Comparison of ENCODE assay signal across 9 cellular contexts in genomic region chr1:100249155-100249536, GRCh38. TPM values are rescaled to one million over a fixed set of nuclear protein-coding genes. Genes with fewer than 3 reads are reported as not detected.
A peak's percentile ranks its signal among the peaks of the same experiment; 100 is the strongest.
DNase-seq lines count a peak whose midpoint lies in the region; ATAC-seq, FAIRE-seq and TF ChIP-seq lines count a peak whose summit lies in the region.
"Had no signal": no experiment of that assay in that cellular context is flagged by ENCODE, and none has a peak within 500 bp of the region (broad histone marks: within the 10 kb centered on the region; RNA-seq: fewer than 3 reads in every experiment).

No MANE protein-coding gene starts in this region.

- BruUV-seq in Panc1 (replicated peaks; lab: Mats Ljungman, UMichigan), result TSS peak; percentile 89

- H3K27ac Mint-ChIP-seq in activated T-cell treated with anti-CD3 and anti-CD28 coated beads, Interleukin-2, amount 50 U/mL, for 72 hours, result no peak overlapping the region
- H3K27ac Mint-ChIP-seq: IgD-negative memory B cell had no signal

- H3K4me1 Mint-ChIP-seq in activated T-cell treated with anti-CD3 and anti-CD28 coated beads, Interleukin-2, amount 50 U/mL, for 72 hours (ENCODE audit: low read depth), result peaks cover 5% of the 10 kb centered on the region

- H3K9me3 Mint-ChIP-seq in activated T-cell treated with anti-CD3 and anti-CD28 coated beads, Interleukin-2, amount 50 U/mL, for 72 hours, result no peaks in the 10 kb centered on the region
- H3K9me3 Mint-ChIP-seq: IgD-negative memory B cell had no signal

- H3K27ac ChIP-seq in Panc1 (ENCODE audit: low read length) (peak overlapping the region; percentile 91), skeletal muscle tissue (ENCODE audit: low read depth, low read length) (peak overlapping the region; percentile 88)

- intact Hi-C loops in Panc1 (cut with micrococcal nuclease; ENCODE audit: unreplicated experiment), result no loop called here

- peak overlapping the region; percentile 91 to 97 for H3K4me3 ChIP-seq in Panc1 (ENCODE audit: low read depth in 2 of 2, low read length in 2 of 2)
- peak overlapping the region; percentile 98 to 100 (median 100) for H3K4me3 ChIP-seq in skeletal muscle tissue (ENCODE audit: low read length in 3 of 3)

- no peak overlapping the region for H3K4me3 Mint-ChIP-seq in activated T-cell treated with anti-CD3 and anti-CD28 coated beads, Interleukin-2, amount 50 U/mL, for 72 hours
- H3K4me3 Mint-ChIP-seq: IgD-negative memory B cell had no signal

- in situ Hi-C loops in Panc1 (cut with HindIII; ENCODE audit: low pct_unique_long_range_greater_than_20kb, low sequenced_read_pairs), result no loop called here

- H3K9me3 ChIP-seq in Panc1 (ENCODE audit: control insufficient read depth, insufficient read depth, low read depth, low read length) (no peaks in the 10 kb centered on the region), skeletal muscle tissue (ENCODE audit: control insufficient read depth in 3 of 3, low read length in 3 of 3) (no peaks in the 10 kb centered on the region)

- H3K27me3 Mint-ChIP-seq in activated T-cell treated with anti-CD3 and anti-CD28 coated beads, Interleukin-2, amount 50 U/mL, for 72 hours (ENCODE audit: low read depth), result no peaks in the 10 kb centered on the region
- H3K27me3 Mint-ChIP-seq: IgD-negative memory B cell had no signal

- no peaks in the 10 kb centered on the region for H3K36me3 Mint-ChIP-seq in activated T-cell treated with anti-CD3 and anti-CD28 coated beads, Interleukin-2, amount 50 U/mL, for 72 hours (ENCODE audit: insufficient read depth in 2 of 2)

- TF ChIP-seq POLR2A in GM12891 (IDR thresholded peaks at IDR 0.05; ENCODE audit: low read depth, low read length), result no peak

- H3K4me1 ChIP-seq in Panc1 (ENCODE audit: control insufficient read depth, insufficient read depth, low read length) (peaks cover 4% of the 10 kb centered on the region; the same call in 1 of the 2 replicates), skeletal muscle tissue (ENCODE audit: control insufficient read depth in 3 of 3, insufficient read depth in 3 of 3, low read length in 3 of 3) (peaks cover 11 to 22% (median 16%) of the 10 kb centered on the region in 3 donors)

- DNase-seq in GM12891 (ENCODE audit: insufficient read length, low spot score) (no peak), Panc1 (ENCODE audit: low read depth, low spot score) (no peak), glomerular visceral epithelial cell (ENCODE audit: extremely low spot score) (peak; percentile 7), 8988T (no peak), HT-29 (ENCODE audit: low spot score) (no peak), DMS114 treated with DMSO at 0.1 percent for 48 hours (lab: John Stamatoyannopoulos, UW; ENCODE audit: unreplicated experiment) (no peak)
- no peak for DNase-seq in activated T-cell treated with anti-CD3 and anti-CD28 coated beads, Interleukin-2, amount 50 U/mL, for 72 hours

- no peaks in the 10 kb centered on the region; the same call in 1 of the 2 replicates for H3K36me3 ChIP-seq in Panc1 (ENCODE audit: control insufficient read depth, insufficient read depth, low read length)
- H3K36me3 ChIP-seq in skeletal muscle tissue (ENCODE audit: control insufficient read depth in 3 of 3, insufficient read depth in 3 of 3, low read length in 3 of 3), result peaks cover 0 to 4% (median 1%) of the 10 kb centered on the region in 3 donors

- ATAC-seq in Panc1, result no peak
- ATAC-seq in activated T-cell treated with anti-CD3 and anti-CD28 coated beads, Interleukin-2, amount 50 U/mL, for 72 hours (replicated peaks in 1 of 2), result no peak

- no peak for FAIRE-seq in GM12891 (lab: Jason Lieb, UNC)

- POLR2A ChIA-PET in Panc1 (lab: Charles Lee), result no interaction called here

- no peak for TF ChIP-seq CTCF in Panc1 (IDR thresholded peaks at IDR 0.05)

- CTCF ChIA-PET in Panc1 (lab: Charles Lee), result no interaction called here

- peak overlapping the region; percentile 91 to 99 (median 97) for H3K9ac ChIP-seq in skeletal muscle tissue (ENCODE audit: low read depth in 1 of 3, low read length in 3 of 3)

- H3K27me3 ChIP-seq in Panc1 (ENCODE audit: control insufficient read depth, insufficient read depth, low read length) (no peaks in the 10 kb centered on the region), skeletal muscle tissue (ENCODE audit: control insufficient read depth in 3 of 3, insufficient read depth in 3 of 3, low read length in 3 of 3) (no peaks in the 10 kb centered on the region)

TF ChIP-seq in GM12891, 5 proteins besides CTCF, POLR2A, EP300 and RAD21:
- TF ChIP-seq TAF1 (IDR thresholded peaks at IDR 0.05; ENCODE audit: low read depth, low read length), result 0 out of 2 replicates have a peak, but pooled peaks have one; percentile 18
- TF ChIP-seq SPI1 (IDR thresholded peaks at IDR 0.05; ENCODE audit: low read depth, low read length), result no peak
- no peak for TF ChIP-seq PAX5 (IDR thresholded peaks at IDR 0.05; ENCODE audit: insufficient read depth, low read length, severe bottlenecking)
- TF ChIP-seq POU2F2 (IDR thresholded peaks at IDR 0.05; ENCODE audit: low read depth, low read length), result no peak
- no peak for TF ChIP-seq POLR2AphosphoS5 (IDR thresholded peaks at IDR 0.05; ENCODE audit: low read depth, low read length)
TF ChIP-seq in GM12891: peak in this region for 1.

RNA-seq across cellular contexts. Expression of gene DBT, which starts 0.5 kb away (rescaled TPM):
- 4.4 TPM for polyA plus RNA-seq in GM12891 (2012; ENCODE audit: low read depth, missing spikeins)
- total RNA-seq in Panc1 (2021; ENCODE audit: unreplicated experiment) (5.2 TPM), skeletal muscle tissue (4.7 TPM)
- 1.2 TPM for polyA plus RNA-seq in Panc1 (2012; ENCODE audit: insufficient read length)
- 2.5 and 3.6 TPM in 2 replicates for total RNA-seq in HT-29 (2014; rRNA removed; shearing (Covaris generic))
- total RNA-seq in activated T-cell treated with anti-CD3 and anti-CD28 coated beads, Interleukin-2, amount 50 U/mL, for 72 hours, result 10 to 100 TPM; 11.9 to 15.3 TPM

RNA-seq across cellular contexts. Expression of gene RTCA, which starts 16.9 kb away (rescaled TPM):
- polyA plus RNA-seq in GM12891 (2012; ENCODE audit: low read depth, missing spikeins), result 27.5 TPM
- total RNA-seq in Panc1 (2021; ENCODE audit: unreplicated experiment) (33.1 TPM), skeletal muscle tissue (28.7 TPM)
- polyA plus RNA-seq in Panc1 (2012; ENCODE audit: insufficient read length), result 19.5 TPM
- 19.8 and 25.5 TPM in 2 replicates for total RNA-seq in HT-29 (2014; rRNA removed; shearing (Covaris generic))
- 10 to 100 TPM; 81.6 to 81.9 TPM for total RNA-seq in activated T-cell treated with anti-CD3 and anti-CD28 coated beads, Interleukin-2, amount 50 U/mL, for 72 hours
